ENCODE assay signal across 34 cellular contexts in genomic region chr20:61416546-61416945, GRCh38.
"Had no signal": no experiment of that assay in that cellular context is flagged by ENCODE, and none has a peak within 500 bp of the region (broad histone marks: within the 10 kb centered on the region; RNA-seq: fewer than 3 reads in every experiment).

No MANE protein-coding gene starts in this region.

- DNase-seq: activated B cell treated with CpG ODN at 0.5 μM for 24 hours; activated CD4-positive, alpha-beta memory T cell treated with anti-CD3 and anti-CD28 coated beads for 36 hours; activated CD4-positive, alpha-beta T cell treated with anti-CD3 and anti-CD28 coated beads for 4 hours; activated CD4-positive, alpha-beta T cell treated with anti-CD3 and anti-CD28 coated beads, Interleukin-2, amount 10 ng/mL, durations not matched to agents 24 days and 14 days; activated CD4-positive, alpha-beta T cell treated with anti-CD3 and anti-CD28 coated beads, Interleukin-2, amount 50 U/mL, for 1 hour; activated CD4-positive, alpha-beta T cell treated with anti-CD3 and anti-CD28 coated beads, Interleukin-2, amount 50 U/mL, for 4 hours; activated CD4-positive, CD25-positive, alpha-beta regulatory T cell treated with anti-CD3 and anti-CD28 coated beads, Interleukin-2, amount 50 U/mL, for 72 hours; activated CD8-positive, alpha-beta memory T cell treated with anti-CD3 and anti-CD28 coated beads, Interleukin-2, amount 50 U/mL, for 4 hours; activated CD8-positive, alpha-beta T cell treated with anti-CD3 and anti-CD28 coated beads for 36 hours; activated effector memory CD4-positive, alpha-beta T cell treated with anti-CD3 and anti-CD28 coated beads, Interleukin-2, amount 50 U/mL, for 16 hours; activated gamma-delta T cell treated with Interleukin-2 at 50 U/mL for 16 hours; activated naive CD4-positive, alpha-beta T cell; activated naive CD4-positive, alpha-beta T cell treated with anti-CD3 and anti-CD28 coated beads for 36 hours; activated naive CD8-positive, alpha-beta T cell treated with anti-CD3 and anti-CD28 coated beads, Interleukin-2, amount 10 ng/mL, durations not matched to agents 7 days and 5 days; activated naive CD8-positive, alpha-beta T cell treated with anti-CD3 and anti-CD28 coated beads, Interleukin-2, amount 50 U/mL, for 24 hours; activated T-cell treated with anti-CD3 and anti-CD28 coated beads for 4 hours; activated T-cell treated with anti-CD3 and anti-CD28 coated beads, Interleukin-2, amount 50 U/mL, for 1 hour; activated T-cell treated with anti-CD3 and anti-CD28 coated beads, Interleukin-2, amount 50 U/mL, for 4 hours; activated T-cell treated with anti-CD3 and anti-CD28 coated beads, Interleukin-2, amount 50 U/mL, for 72 hours; brain microvascular endothelial cell; central memory CD4-positive, alpha-beta T cell; T-helper 1 cell; T-helper 2 cell; T-helper 9 cell had no signal

- H3K4me3 ChIP-seq: ascending aorta, breast epithelium had no signal

- H3K4me3 Mint-ChIP-seq: activated B cell treated with CpG ODN at 0.5 μM for 24 hours; activated CD4-positive, alpha-beta memory T cell treated with anti-CD3 and anti-CD28 coated beads for 36 hours; activated CD4-positive, alpha-beta T cell treated with anti-CD3 and anti-CD28 coated beads, Interleukin-2, amount 10 ng/mL, durations not matched to agents 24 days and 14 days; activated CD8-positive, alpha-beta T cell treated with anti-CD3 and anti-CD28 coated beads for 36 hours; activated naive CD4-positive, alpha-beta T cell treated with anti-CD3 and anti-CD28 coated beads for 36 hours; activated naive CD4-positive, alpha-beta T cell treated with anti-CD3 and anti-CD28 coated beads, Interleukin-2, amount 50 U/mL, for 24 hours; activated naive CD8-positive, alpha-beta T cell; activated naive CD8-positive, alpha-beta T cell treated with anti-CD3 and anti-CD28 coated beads, Interleukin-2, amount 10 ng/mL, durations not matched to agents 7 days and 5 days; activated naive CD8-positive, alpha-beta T cell treated with anti-CD3 and anti-CD28 coated beads, Interleukin-2, amount 50 U/mL, for 24 hours; activated T-cell treated with anti-CD3 and anti-CD28 coated beads, Interleukin-2, amount 50 U/mL, for 4 hours; activated T-cell treated with anti-CD3 and anti-CD28 coated beads, Interleukin-2, amount 50 U/mL, for 72 hours; activated T-helper 1 cell treated with anti-CD3 and anti-CD28 coated beads, Interleukin-12 subunit alpha, Interleukin-12 subunit beta, Interleukin-2, Interleukin-4 antibody, amounts not matched to agents 30 ng/mL and 10 ng/mL and 1 ng/mL, durations not matched to agents 14 hours and 24 hours and 36 hours; activated T-helper 17 cell treated with anti-CD3 and anti-CD28 coated beads, Interleukin-2, amount 50 U/mL, for 72 hours; T-helper 1 cell treated with Interleukin-12 subunit alpha and Interleukin-12 subunit beta and Interleukin-4 antibody, amounts not matched to agents 30 μg/mL and 1 μg/mL, for 36 hours; T-helper 2 cell treated with Interferon-gamma antibody and Interleukin-4, amounts not matched to agents 5 μg/mL and 100 μg/mL, for 36 hours had no signal

- H3K36me3 ChIP-seq: ascending aorta, brain microvascular endothelial cell, breast epithelium had no signal

- H3K27ac Mint-ChIP-seq: activated B cell treated with CpG ODN at 0.5 μM for 24 hours; activated CD4-positive, alpha-beta memory T cell treated with anti-CD3 and anti-CD28 coated beads for 36 hours; activated CD4-positive, alpha-beta T cell treated with anti-CD3 and anti-CD28 coated beads, Interleukin-2, amount 10 ng/mL, durations not matched to agents 24 days and 14 days; activated CD8-positive, alpha-beta T cell treated with anti-CD3 and anti-CD28 coated beads for 36 hours; activated naive CD4-positive, alpha-beta T cell treated with anti-CD3 and anti-CD28 coated beads for 36 hours; activated naive CD4-positive, alpha-beta T cell treated with anti-CD3 and anti-CD28 coated beads, Interleukin-2, amount 50 U/mL, for 24 hours; activated naive CD8-positive, alpha-beta T cell; activated naive CD8-positive, alpha-beta T cell treated with anti-CD3 and anti-CD28 coated beads, Interleukin-2, amount 10 ng/mL, durations not matched to agents 7 days and 5 days; activated naive CD8-positive, alpha-beta T cell treated with anti-CD3 and anti-CD28 coated beads, Interleukin-2, amount 50 U/mL, for 24 hours; activated T-cell treated with anti-CD3 and anti-CD28 coated beads, Interleukin-2, amount 50 U/mL, for 72 hours; activated T-helper 1 cell treated with anti-CD3 and anti-CD28 coated beads, Interleukin-12 subunit alpha, Interleukin-12 subunit beta, Interleukin-2, Interleukin-4 antibody, amounts not matched to agents 30 ng/mL and 10 ng/mL and 1 ng/mL, durations not matched to agents 14 hours and 24 hours and 36 hours; activated T-helper 17 cell treated with anti-CD3 and anti-CD28 coated beads, Interleukin-2, amount 50 U/mL, for 72 hours; T-helper 1 cell treated with Interleukin-12 subunit alpha and Interleukin-12 subunit beta and Interleukin-4 antibody, amounts not matched to agents 30 μg/mL and 1 μg/mL, for 36 hours; T-helper 2 cell treated with Interferon-gamma antibody and Interleukin-4, amounts not matched to agents 5 μg/mL and 100 μg/mL, for 36 hours had no signal

- H3K9me3 ChIP-seq: ascending aorta had no signal

- H3K27me3 Mint-ChIP-seq: activated B cell treated with CpG ODN at 0.5 μM for 24 hours; activated CD4-positive, alpha-beta memory T cell treated with anti-CD3 and anti-CD28 coated beads for 36 hours; activated CD4-positive, alpha-beta T cell treated with anti-CD3 and anti-CD28 coated beads, Interleukin-2, amount 10 ng/mL, durations not matched to agents 24 days and 14 days; activated CD8-positive, alpha-beta T cell treated with anti-CD3 and anti-CD28 coated beads for 36 hours; activated naive CD4-positive, alpha-beta T cell treated with anti-CD3 and anti-CD28 coated beads, Interleukin-2, amount 50 U/mL, for 24 hours; activated naive CD8-positive, alpha-beta T cell; activated naive CD8-positive, alpha-beta T cell treated with anti-CD3 and anti-CD28 coated beads, Interleukin-2, amount 10 ng/mL, durations not matched to agents 7 days and 5 days; activated naive CD8-positive, alpha-beta T cell treated with anti-CD3 and anti-CD28 coated beads, Interleukin-2, amount 50 U/mL, for 24 hours; activated T-helper 17 cell treated with anti-CD3 and anti-CD28 coated beads, Interleukin-2, amount 50 U/mL, for 72 hours had no signal

- FAIRE-seq: TTC549 had no signal

- H3K4me1 ChIP-seq: ascending aorta, breast epithelium had no signal

- H3K27ac ChIP-seq: ascending aorta, brain microvascular endothelial cell, breast epithelium, VCaP had no signal

- H3K27me3 ChIP-seq: ascending aorta, brain microvascular endothelial cell had no signal

- H3K9me3 Mint-ChIP-seq: activated B cell treated with CpG ODN at 0.5 μM for 24 hours; activated CD4-positive, alpha-beta T cell treated with anti-CD3 and anti-CD28 coated beads, Interleukin-2, amount 10 ng/mL, durations not matched to agents 24 days and 14 days; activated naive CD4-positive, alpha-beta T cell treated with anti-CD3 and anti-CD28 coated beads for 36 hours; activated naive CD4-positive, alpha-beta T cell treated with anti-CD3 and anti-CD28 coated beads, Interleukin-2, amount 50 U/mL, for 24 hours; activated naive CD8-positive, alpha-beta T cell treated with anti-CD3 and anti-CD28 coated beads, Interleukin-2, amount 50 U/mL, for 24 hours; activated T-cell treated with anti-CD3 and anti-CD28 coated beads, Interleukin-2, amount 50 U/mL, for 4 hours; activated T-cell treated with anti-CD3 and anti-CD28 coated beads, Interleukin-2, amount 50 U/mL, for 72 hours; activated T-helper 1 cell treated with anti-CD3 and anti-CD28 coated beads, Interleukin-12 subunit alpha, Interleukin-12 subunit beta, Interleukin-2, Interleukin-4 antibody, amounts not matched to agents 30 ng/mL and 10 ng/mL and 1 ng/mL, durations not matched to agents 14 hours and 24 hours and 36 hours; activated T-helper 17 cell treated with anti-CD3 and anti-CD28 coated beads, Interleukin-2, amount 50 U/mL, for 72 hours; T-helper 1 cell treated with Interleukin-12 subunit alpha and Interleukin-12 subunit beta and Interleukin-4 antibody, amounts not matched to agents 30 μg/mL and 1 μg/mL, for 36 hours; T-helper 2 cell treated with Interferon-gamma antibody and Interleukin-4, amounts not matched to agents 5 μg/mL and 100 μg/mL, for 36 hours had no signal

- H3K36me3 Mint-ChIP-seq: activated CD4-positive, alpha-beta memory T cell treated with anti-CD3 and anti-CD28 coated beads for 36 hours; activated naive CD4-positive, alpha-beta T cell treated with anti-CD3 and anti-CD28 coated beads, Interleukin-2, amount 50 U/mL, for 24 hours; activated naive CD8-positive, alpha-beta T cell; activated naive CD8-positive, alpha-beta T cell treated with anti-CD3 and anti-CD28 coated beads, Interleukin-2, amount 10 ng/mL, durations not matched to agents 7 days and 5 days had no signal

- H3K4me1 Mint-ChIP-seq: activated B cell treated with CpG ODN at 0.5 μM for 24 hours; activated CD4-positive, alpha-beta T cell treated with anti-CD3 and anti-CD28 coated beads, Interleukin-2, amount 10 ng/mL, durations not matched to agents 24 days and 14 days; activated naive CD4-positive, alpha-beta T cell treated with anti-CD3 and anti-CD28 coated beads, Interleukin-2, amount 50 U/mL, for 24 hours; activated naive CD8-positive, alpha-beta T cell treated with anti-CD3 and anti-CD28 coated beads, Interleukin-2, amount 10 ng/mL, durations not matched to agents 7 days and 5 days; activated naive CD8-positive, alpha-beta T cell treated with anti-CD3 and anti-CD28 coated beads, Interleukin-2, amount 50 U/mL, for 24 hours; activated T-helper 17 cell treated with anti-CD3 and anti-CD28 coated beads, Interleukin-2, amount 50 U/mL, for 72 hours had no signal
